Comparison of ENCODE assay signal across 20 cellular contexts in the genomic region with DNA sequence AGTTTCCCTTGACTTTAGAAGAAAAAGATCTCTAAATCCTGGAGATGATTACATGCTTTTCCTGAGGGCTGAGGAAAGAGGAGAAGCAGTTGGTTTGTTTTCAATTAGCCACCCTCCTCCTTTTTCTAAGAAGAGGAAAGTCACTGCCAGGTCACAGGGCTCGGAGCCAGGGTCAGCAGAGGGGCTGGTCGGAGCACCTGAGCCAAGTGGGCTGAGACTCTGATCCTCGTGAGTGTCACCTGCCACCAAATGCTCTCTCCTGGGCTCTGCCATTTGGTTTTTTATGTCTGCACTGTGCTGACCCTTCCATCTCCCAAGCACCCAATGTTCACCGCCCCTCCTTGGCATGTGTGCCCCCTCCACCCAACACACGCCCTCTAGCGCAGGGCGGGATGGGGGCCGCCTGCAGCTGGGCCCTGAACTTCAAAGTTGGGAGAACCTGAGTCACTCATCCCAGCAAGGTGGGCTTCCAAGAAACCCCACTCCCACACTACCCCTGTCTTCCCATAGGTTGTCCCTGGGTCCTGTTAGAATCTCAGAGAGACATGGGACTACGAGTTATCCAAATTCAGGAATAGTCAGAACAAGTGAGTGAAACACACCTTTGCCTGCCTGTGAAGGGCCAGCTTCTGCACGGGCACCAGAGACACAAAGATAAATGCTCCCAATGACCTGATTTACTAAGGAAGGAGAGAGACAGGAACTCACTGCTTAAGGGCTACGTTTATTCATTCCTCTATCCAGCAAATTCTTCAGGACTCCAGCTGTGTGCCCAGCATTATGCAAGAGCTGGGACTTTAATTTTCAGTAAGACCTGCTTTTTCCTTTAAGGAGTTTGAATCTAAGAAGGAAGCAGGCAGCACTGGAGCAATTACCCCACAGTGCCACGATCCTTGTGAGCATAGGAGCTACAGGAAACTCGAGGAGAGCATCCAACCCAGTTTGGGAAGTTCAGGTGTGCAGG.
DNase-seq lines count a peak whose midpoint lies in the region; ATAC-seq and TF ChIP-seq lines count a peak whose summit lies in the region.
"Had no signal": no experiment of that assay in that cellular context is flagged by ENCODE, and none has a peak within 500 bp of the region (broad histone marks: within the 10 kb centered on the region; RNA-seq: fewer than 3 reads in every experiment).

No MANE protein-coding gene starts in this region.

- H3K4me3 Mint-ChIP-seq in brain (no peak overlapping the region), type B pancreatic cell (peak overlapping the region; percentile 4)
- H3K4me3 Mint-ChIP-seq: memory B cell had no signal

- intact Hi-C loops in left colon (cut with DNase I, micrococcal nuclease): no loop called here

- WGBS in hepatocyte (ENCODE audit: low lambda C conversion rate, missing lambda C conversion rate): 78% methylated on average over 13 of the region's 13 CpGs

- H3K27ac ChIP-seq in hepatocyte: peak overlapping the region; percentile 90
- H3K27ac ChIP-seq: body of pancreas, heart right ventricle, HL-60 had no signal

- H3K79me2 ChIP-seq in hepatocyte: no peaks in the 10 kb centered on the region

- no peaks in the 10 kb centered on the region for H3K36me3 ChIP-seq in hepatocyte (replicated peaks; ENCODE audit: insufficient read depth, low read depth)
- H3K36me3 ChIP-seq: heart right ventricle had no signal

- H3K9me2 ChIP-seq in hepatocyte (replicated peaks; ENCODE audit: insufficient read depth): no peaks in the 10 kb centered on the region

- H3K27me3 ChIP-seq in hepatocyte: no peaks in the 10 kb centered on the region
- H3K27me3 ChIP-seq: body of pancreas had no signal

- peaks cover 84% of the 10 kb centered on the region for H3K4me1 ChIP-seq in hepatocyte (ENCODE audit: insufficient read depth)

- no peak overlapping the region for H3K4me2 ChIP-seq in hepatocyte

- no peak overlapping the region for H3K4me3 ChIP-seq in hepatocyte
- H3K4me3 ChIP-seq: body of pancreas, heart right ventricle had no signal

- H3K9me3 Mint-ChIP-seq in brain: no peaks in the 10 kb centered on the region
- H3K9me3 Mint-ChIP-seq in type B pancreatic cell: no peaks in the 10 kb centered on the region
- H3K9me3 Mint-ChIP-seq: memory B cell had no signal

- peak overlapping the region in 3 of 5 experiments; percentile 49 to 60 (median 54) for H3K27ac Mint-ChIP-seq in brain
- peak overlapping the region; percentile 97 for H3K27ac Mint-ChIP-seq in type B pancreatic cell
- H3K27ac Mint-ChIP-seq: memory B cell had no signal

- H3K36me3 Mint-ChIP-seq in brain (no peaks in the 10 kb centered on the region), type B pancreatic cell (no peaks in the 10 kb centered on the region)
- H3K36me3 Mint-ChIP-seq: memory B cell had no signal

- no peaks in the 10 kb centered on the region for H4K20me1 ChIP-seq in hepatocyte (ENCODE audit: insufficient read depth, poor library complexity, severe bottlenecking)

- peaks cover 72% of the 10 kb centered on the region for H3K4me1 Mint-ChIP-seq in brain
- peaks cover 77% of the 10 kb centered on the region for H3K4me1 Mint-ChIP-seq in type B pancreatic cell (ENCODE audit: unreplicated experiment)
- H3K4me1 Mint-ChIP-seq: memory B cell had no signal

- no peak overlapping the region for H2AFZ ChIP-seq in hepatocyte

- DNase-seq in activated CD8-positive, alpha-beta memory T cell treated with anti-CD3 and anti-CD28 coated beads for 24 hours: peak; percentile 45
- no peak for DNase-seq in activated CD8-positive, alpha-beta memory T cell treated with anti-CD3 and anti-CD28 coated beads, Interleukin-2, amount 50 U/mL, for 4 hours
- DNase-seq in hepatocyte (ENCODE audit: low spot score): no peak
- DNase-seq in type B pancreatic cell (ENCODE audit: extremely low spot score, unreplicated experiment): no peak
- DNase-seq in NCI-H2196 treated with DMSO at 0.1 percent for 48 hours (lab: John Stamatoyannopoulos, UW; ENCODE audit: unreplicated experiment): no peak
- no peak for DNase-seq in left colon
- no peak for DNase-seq in NCI-H82 (lab: John Stamatoyannopoulos, UW)
- DNase-seq: activated CD4-positive, alpha-beta T cell treated with anti-CD3 and anti-CD28 coated beads, Interleukin-2, amount 50 U/mL, for 1 hour; activated naive CD4-positive, alpha-beta T cell treated with anti-CD3 and anti-CD28 coated beads, Interleukin-2, amount 50 U/mL, for 16 hours; C1 segment of cervical spinal cord; DMS153; GF-D8; heart right ventricle; NCI-H187; NCI-H345; SW 1271 had no signal

- ATAC-seq in left colon: no peak
- ATAC-seq: body of pancreas, heart right ventricle had no signal

- H3K9me3 ChIP-seq in hepatocyte (ENCODE audit: low read depth): no peaks in the 10 kb centered on the region
- H3K9me3 ChIP-seq: body of pancreas, heart right ventricle had no signal

- no peak for TF ChIP-seq CTCF in brain (conservative IDR thresholded peaks at IDR 0.05)
- TF ChIP-seq CTCF in hepatocyte (IDR thresholded peaks at IDR 0.05; ENCODE audit: poor library complexity): no peak
- TF ChIP-seq CTCF in type B pancreatic cell (conservative IDR thresholded peaks at IDR 0.05): no peak

- H3K27me3 Mint-ChIP-seq in brain: peaks cover 13% of the 10 kb centered on the region
- no peaks in the 10 kb centered on the region for H3K27me3 Mint-ChIP-seq in type B pancreatic cell
